ENCODE assay signal across 10 cellular contexts in genomic region chr5:143142596-143143435, GRCh38.
A peak's percentile ranks its signal among the peaks of the same experiment; 100 is the strongest.
DNase-seq lines count a peak whose midpoint lies in the region; ATAC-seq lines count a peak whose summit lies in the region.
"Had no signal": no experiment of that assay in that cellular context is flagged by ENCODE, and none has a peak within 500 bp of the region (broad histone marks: within the 10 kb centered on the region; RNA-seq: fewer than 3 reads in every experiment).

No MANE protein-coding gene starts in this region.

- H2BK12ac ChIP-seq in neuronal stem cell (ENCODE audit: low read length): no peak overlapping the region

- DNase-seq in COR-L47 (lab: John Stamatoyannopoulos, UW) (peak; percentile 60), NCI-H345 treated with DMSO at 0.1 percent for 48 hours (lab: John Stamatoyannopoulos, UW; ENCODE audit: unreplicated experiment) (peak; percentile 86), neuronal stem cell (ENCODE audit: low spot score) (no peak), EL (no peak), foreskin melanocyte (no peak), mucosa of gallbladder (ENCODE audit: low spot score) (no peak)
- no peak for DNase-seq in activated naive CD4-positive, alpha-beta T cell treated with anti-CD3 and anti-CD28 coated beads, Interleukin-2, amount 50 U/mL, for 72 hours (ENCODE audit: low spot score in 2 of 2)

- H2AK5ac ChIP-seq in neuronal stem cell (ENCODE audit: low read depth, low read length): no peak overlapping the region

- H3K4me3 ChIP-seq in neuronal stem cell (ENCODE audit: low read length in 2 of 2): no peak overlapping the region
- H3K4me3 ChIP-seq: BLaER1 had no signal

- no peak overlapping the region for H2BK15ac ChIP-seq in neuronal stem cell (ENCODE audit: low read length)

- no peak overlapping the region for H3K4ac ChIP-seq in neuronal stem cell (ENCODE audit: low read length)

- no peak overlapping the region for H3K23ac ChIP-seq in neuronal stem cell (ENCODE audit: low read depth, low read length, poor library complexity)

- peak overlapping the region; percentile 73 for H3K27ac ChIP-seq in cingulate gyrus (ENCODE audit: low read depth, low read length)
- no peak overlapping the region for H3K27ac ChIP-seq in neuronal stem cell (replicated peaks; ENCODE audit: low read length)
- H3K27ac ChIP-seq: BLaER1 had no signal

- no peak overlapping the region for H3K14ac ChIP-seq in neuronal stem cell (ENCODE audit: low read length)

- H3K9me3 Mint-ChIP-seq in activated naive CD4-positive, alpha-beta T cell treated with anti-CD3 and anti-CD28 coated beads, Interleukin-2, amount 50 U/mL, for 72 hours: no peaks in the 10 kb centered on the region
- H3K9me3 Mint-ChIP-seq: activated naive CD4-positive, alpha-beta T cell treated with anti-CD3 and anti-CD28 coated beads, Interleukin-2, amount 50 U/mL, for 24 hours had no signal

- ATAC-seq in activated naive CD4-positive, alpha-beta T cell treated with anti-CD3 and anti-CD28 coated beads, Interleukin-2, amount 50 U/mL, for 72 hours: no peak

- peak overlapping the region; percentile 14 for H2AFZ ChIP-seq in neuronal stem cell (ENCODE audit: low read length)

- H3K27me3 ChIP-seq in neuronal stem cell (ENCODE audit: control insufficient read depth in 3 of 3, insufficient read depth in 3 of 3, low read depth in 1 of 3, low read length in 3 of 3): no peaks in the 10 kb centered on the region
- H3K27me3 ChIP-seq: BLaER1 had no signal

- no peak overlapping the region for H3K4me2 ChIP-seq in neuronal stem cell (ENCODE audit: insufficient read depth, low read length, poor library complexity, severe bottlenecking)
- H3K4me2 ChIP-seq: BLaER1 had no signal

- no peaks in the 10 kb centered on the region for H3K36me3 ChIP-seq in neuronal stem cell (replicated peaks in 1 of 2; ENCODE audit: control insufficient read depth in 2 of 2, insufficient read depth in 2 of 2, low read length in 2 of 2)

- H3K9me3 ChIP-seq in neuronal stem cell (replicated peaks in 1 of 2; ENCODE audit: control insufficient read depth in 2 of 2, insufficient read depth in 1 of 2, low read depth in 1 of 2, low read length in 2 of 2): no peaks in the 10 kb centered on the region
- H3K9me3 ChIP-seq: BLaER1 had no signal

- H3K36me3 Mint-ChIP-seq in activated naive CD4-positive, alpha-beta T cell treated with anti-CD3 and anti-CD28 coated beads, Interleukin-2, amount 50 U/mL, for 72 hours: no peaks in the 10 kb centered on the region

- H2BK120ac ChIP-seq in neuronal stem cell (ENCODE audit: low read depth, low read length): no peak overlapping the region

- H3K18ac ChIP-seq in neuronal stem cell (ENCODE audit: low read length): no peak overlapping the region

- no peak overlapping the region for H3K27ac Mint-ChIP-seq in activated naive CD4-positive, alpha-beta T cell treated with anti-CD3 and anti-CD28 coated beads, Interleukin-2, amount 50 U/mL, for 72 hours
- H3K27ac Mint-ChIP-seq: activated naive CD4-positive, alpha-beta T cell treated with anti-CD3 and anti-CD28 coated beads, Interleukin-2, amount 50 U/mL, for 24 hours had no signal

- no peak overlapping the region for H3K9ac ChIP-seq in neuronal stem cell (ENCODE audit: low read depth, low read length, poor library complexity)
- H3K9ac ChIP-seq: BLaER1 had no signal

- no peak overlapping the region for H4K8ac ChIP-seq in neuronal stem cell (ENCODE audit: low read depth, low read length)

- no peak overlapping the region for H4K91ac ChIP-seq in neuronal stem cell (ENCODE audit: low read depth, low read length, poor library complexity)

- H2BK5ac ChIP-seq in neuronal stem cell (ENCODE audit: low read length): no peak overlapping the region

- WGBS in neuronal stem cell (ENCODE audit: extremely low coverage in 2 of 2, insufficient read length in 2 of 2, insufficient replicate concordance in 1 of 2), 2 donors: no CpG with 5 or more reads among the region's 8 CpGs

- H3K79me1 ChIP-seq in neuronal stem cell (ENCODE audit: low read depth, low read length): no peaks in the 10 kb centered on the region

- peaks cover 3% of the 10 kb centered on the region in 2 donors for H3K4me1 ChIP-seq in neuronal stem cell (ENCODE audit: control insufficient read depth in 2 of 2, insufficient read depth in 1 of 2, low read depth in 1 of 2, low read length in 2 of 2)
- H3K4me1 ChIP-seq: BLaER1 had no signal

Comparison
In these comparisons a context has a peak if more than half of its experiments do, and no peak if none do; other contexts are left out.
1. DNase-seq: peak in COR-L47 (single experiment) and NCI-H345 treated with DMSO at 0.1 percent for 48 hours (single experiment); none in neuronal stem cell (single experiment), EL (single experiment), activated naive CD4-positive, alpha-beta T cell treated with anti-CD3 and anti-CD28 coated beads, Interleukin-2, amount 50 U/mL, for 72 hours (0 of 2), foreskin melanocyte (single experiment) and mucosa of gallbladder (single experiment).